8 cellular contexts compared by ENCODE assay signal in genomic region chr12:64452559-64453329, GRCh38. TPM values are rescaled to one million over a fixed set of nuclear protein-coding genes. Genes with fewer than 3 reads are reported as not detected.
A peak's percentile ranks its signal among the peaks of the same experiment; 100 is the strongest.
DNase-seq lines count a peak whose midpoint lies in the region; ATAC-seq and TF ChIP-seq lines count a peak whose summit lies in the region.

No MANE protein-coding gene starts in this region.

- peak overlapping the region; percentile 88 for H3K27ac Mint-ChIP-seq in activated naive CD8-positive, alpha-beta T cell

- H3K36me3 Mint-ChIP-seq in activated naive CD8-positive, alpha-beta T cell: peaks cover 5% of the 10 kb centered on the region

- peak overlapping the region; percentile 90 for H3K4me3 Mint-ChIP-seq in activated naive CD8-positive, alpha-beta T cell

- DNase-seq in Ammon's horn (ENCODE audit: low spot score) (peak; percentile 15), NCI-H2029 treated with DMSO at 0.1 percent for 48 hours (lab: John Stamatoyannopoulos, UW) (peak; percentile 18), glomerular endothelial cell (ENCODE audit: extremely low read depth, low read depth, low spot score) (peak; percentile 55), omental fat pad (ENCODE audit: low spot score) (no peak), NCI-H1436 (lab: John Stamatoyannopoulos, UW) (no peak)

- no peaks in the 10 kb centered on the region for H3K27me3 Mint-ChIP-seq in activated naive CD8-positive, alpha-beta T cell

- ATAC-seq in GM18868 (IDR thresholded peaks at IDR 0.05; ENCODE audit: unreplicated experiment) (peak; percentile 1), omental fat pad (ENCODE audit: low FRiP score) (peak; percentile 91), GM21515 (IDR thresholded peaks at IDR 0.05; ENCODE audit: unreplicated experiment) (no peak)

- peaks cover 50% of the 10 kb centered on the region for H3K4me1 Mint-ChIP-seq in activated naive CD8-positive, alpha-beta T cell (ENCODE audit: low read depth)

- no peak for TF ChIP-seq CTCF in omental fat pad (IDR thresholded peaks at IDR 0.05)

- no peaks in the 10 kb centered on the region for H3K9me3 Mint-ChIP-seq in activated naive CD8-positive, alpha-beta T cell (ENCODE audit: low read depth)

RNA-seq across cellular contexts. Expression of gene TBK1, which starts 0.8 kb away (rescaled TPM):
- total RNA-seq in glomerular endothelial cell: 22.3 and 35.2 TPM in 2 replicates
- total RNA-seq in omental fat pad: 10 to 100 TPM; 20.4 to 33.9 (median 27.4) TPM

RNA-seq across cellular contexts. Expression of gene XPOT, which starts 48.6 kb away (rescaled TPM):
- total RNA-seq in glomerular endothelial cell (39.3 and 52.2 TPM in 2 replicates), omental fat pad (10 to 100 TPM; 54.9 to 64.5 (median 55.9) TPM)

Comparison
In these comparisons a context has a peak if more than half of its experiments do, and no peak if none do; other contexts are left out.
1. DNase-seq: peak in Ammon's horn (single experiment), NCI-H2029 treated with DMSO at 0.1 percent for 48 hours (single experiment) and glomerular endothelial cell (single experiment); none in omental fat pad (single experiment) and NCI-H1436 (single experiment).